In the genomic region with DNA sequence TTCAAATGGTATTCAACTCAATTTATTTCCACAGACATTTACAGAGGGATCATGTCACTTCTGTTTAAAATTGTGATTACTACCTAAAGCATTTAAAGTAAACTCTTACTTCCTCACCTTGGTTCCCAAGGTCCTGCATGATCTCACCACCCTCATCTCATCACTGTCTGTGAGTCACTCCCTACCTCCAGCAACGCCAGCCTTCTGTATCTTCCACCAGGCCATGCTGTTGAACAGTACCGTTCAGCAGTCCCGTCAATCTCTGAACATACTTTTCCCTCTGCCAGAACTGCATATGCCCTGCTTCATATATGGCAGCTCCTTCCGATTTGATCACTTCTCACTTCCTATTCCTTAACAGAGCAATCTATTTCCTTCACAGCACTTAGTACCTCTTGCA, we compare ENCODE assay signal across 11 cellular contexts. TPM values are rescaled to one million over a fixed set of nuclear protein-coding genes. Genes with fewer than 3 reads are reported as not detected.
DNase-seq lines count a peak whose midpoint lies in the region; TF ChIP-seq lines count a peak whose summit lies in the region.
"Had no signal": no experiment of that assay in that cellular context is flagged by ENCODE, and none has a peak within 500 bp of the region (broad histone marks: within the 10 kb centered on the region; RNA-seq: fewer than 3 reads in every experiment).

No MANE protein-coding gene starts in this region.

- no peak for DNase-seq in CD8-positive, alpha-beta memory T cell
- DNase-seq in HK-2 (ENCODE audit: unreplicated experiment) = peak; percentile 27
- DNase-seq in amniotic epithelial cell (ENCODE audit: low read depth) = peak; percentile 58
- no peak for DNase-seq in mesothelial cell of epicardium (ENCODE audit: low spot score in 2 of 2, unreplicated experiment in 2 of 2)
- no peak for DNase-seq in DMS153 treated with DMSO at 0.1 percent for 48 hours (lab: John Stamatoyannopoulos, UW; ENCODE audit: unreplicated experiment)
- DNase-seq in endothelial cell (ENCODE audit: low spot score) = no peak
- no peak for DNase-seq in NAMALWA (ENCODE audit: low spot score)
- no peak for DNase-seq in cerebellum (ENCODE audit: low spot score)
- DNase-seq: left cardiac atrium, MG63, WERI-Rb-1 had no signal

- no peaks in the 10 kb centered on the region for H3K9me3 ChIP-seq in CD8-positive, alpha-beta memory T cell (ENCODE audit: low read length)
- H3K9me3 ChIP-seq: MG63 had no signal

- peaks cover 13% of the 10 kb centered on the region for H3K36me3 ChIP-seq in CD8-positive, alpha-beta memory T cell (ENCODE audit: insufficient read depth, low read length)

- no peak overlapping the region for H3K4me3 ChIP-seq in CD8-positive, alpha-beta memory T cell (ENCODE audit: low read length)
- H3K4me3 ChIP-seq: MG63 had no signal

- POLR2A ChIA-PET in CD8-positive, alpha-beta memory T cell (lab: Charles Lee) = interaction anchor here (0.9 to 1.1 kb wide), 2 partner anchors 36 to 1189 kb away, joined by 3 to 4 read pairs; partner anchors contain the start of genes CD59 and EIF3M

- peaks cover 0 to 39% (median 11%) of the 10 kb centered on the region in 3 donors for H3K36me3 Mint-ChIP-seq in CD8-positive, alpha-beta memory T cell
- H3K36me3 Mint-ChIP-seq in mesothelial cell of epicardium (peaks cover 13% of the 10 kb centered on the region), endothelial cell (ENCODE audit: low read depth, unreplicated experiment) (peaks cover 5% of the 10 kb centered on the region)

- H3K27ac ChIP-seq in CD8-positive, alpha-beta memory T cell (ENCODE audit: low read depth, low read length) = no peak overlapping the region
- H3K27ac ChIP-seq: WERI-Rb-1 had no signal

- H3K27ac Mint-ChIP-seq in CD8-positive, alpha-beta memory T cell = peak overlapping the region; percentile 5 to 95 (median 72)
- no peak overlapping the region for H3K27ac Mint-ChIP-seq in mesothelial cell of epicardium
- H3K27ac Mint-ChIP-seq in endothelial cell (ENCODE audit: unreplicated experiment) = no peak overlapping the region

- peaks cover 30% of the 10 kb centered on the region for H3K4me1 ChIP-seq in CD8-positive, alpha-beta memory T cell (ENCODE audit: insufficient read depth, low read length)

- H3K27me3 Mint-ChIP-seq in CD8-positive, alpha-beta memory T cell = no peaks in the 10 kb centered on the region
- H3K27me3 Mint-ChIP-seq in mesothelial cell of epicardium (ENCODE audit: low read depth) (peaks cover 22% of the 10 kb centered on the region), endothelial cell (ENCODE audit: unreplicated experiment) (peaks cover 8% of the 10 kb centered on the region)

- CTCF ChIA-PET in CD8-positive, alpha-beta memory T cell (lab: Charles Lee) = interaction anchor here (0.6 to 2.3 kb wide), 2 partner anchors 11 to 729 kb away, joined by 3 to 7 read pairs; no protein-coding TSS in a partner anchor

- peaks cover 52 to 61% (median 59%) of the 10 kb centered on the region in 3 donors for H3K4me1 Mint-ChIP-seq in CD8-positive, alpha-beta memory T cell
- H3K4me1 Mint-ChIP-seq in mesothelial cell of epicardium (peaks cover 23% of the 10 kb centered on the region), endothelial cell (ENCODE audit: unreplicated experiment) (peaks cover 15% of the 10 kb centered on the region)

- no peak for TF ChIP-seq CTCF in mesothelial cell of epicardium (IDR thresholded peaks at IDR 0.05; ENCODE audit: unreplicated experiment)
- TF ChIP-seq CTCF in endothelial cell (IDR thresholded peaks at IDR 0.05; ENCODE audit: unreplicated experiment) = no peak

- H3K9me3 Mint-ChIP-seq in CD8-positive, alpha-beta memory T cell = no peaks in the 10 kb centered on the region
- H3K9me3 Mint-ChIP-seq in mesothelial cell of epicardium = no peaks in the 10 kb centered on the region
- no peaks in the 10 kb centered on the region for H3K9me3 Mint-ChIP-seq in endothelial cell (ENCODE audit: unreplicated experiment)

- H3K27me3 ChIP-seq in CD8-positive, alpha-beta memory T cell (ENCODE audit: insufficient read depth, low read length, poor library complexity, severe bottlenecking) = no peaks in the 10 kb centered on the region
- H3K27me3 ChIP-seq: MG63 had no signal

- H3K4me3 Mint-ChIP-seq in CD8-positive, alpha-beta memory T cell = peak overlapping the region; percentile 60 to 99 (median 98)
- H3K4me3 Mint-ChIP-seq in mesothelial cell of epicardium (peak overlapping the region; percentile 51), endothelial cell (ENCODE audit: unreplicated experiment) (no peak overlapping the region)

RNA-seq across cellular contexts. Expression of gene FBXO3, which starts 2.0 kb away (rescaled TPM):
- 10 to 100 TPM; 16.7 to 17.1 TPM for total RNA-seq in CD8-positive, alpha-beta memory T cell
- 33.4 TPM for polyA plus RNA-seq in CD8-positive, alpha-beta memory T cell
- total RNA-seq in mesothelial cell of epicardium = 28.7 to 29.3 TPM (median 28.9 TPM) in 3 replicates
- 22.6 TPM for total RNA-seq in endothelial cell (ENCODE audit: unreplicated experiment)
- 52.0 TPM for total RNA-seq in cerebellum

RNA-seq across cellular contexts. Expression of gene CD59, which starts 36.1 kb away (rescaled TPM):
- total RNA-seq in CD8-positive, alpha-beta memory T cell = 10 to 100 TPM; 25.2 to 28.0 TPM
- 40.4 TPM for polyA plus RNA-seq in CD8-positive, alpha-beta memory T cell
- 162 to 176 TPM (median 171 TPM) in 3 replicates for total RNA-seq in mesothelial cell of epicardium
- total RNA-seq in endothelial cell (ENCODE audit: unreplicated experiment) = 101 TPM
- total RNA-seq in cerebellum = 59.8 TPM

Comparison
In these comparisons a context has a peak if more than half of its experiments do, and no peak if none do; other contexts are left out.
1. DNase-seq: peak in HK-2 (single experiment) and amniotic epithelial cell (single experiment); none in CD8-positive, alpha-beta memory T cell (0 of 5), mesothelial cell of epicardium (0 of 2), DMS153 treated with DMSO at 0.1 percent for 48 hours (single experiment), endothelial cell (single experiment), NAMALWA (single experiment) and cerebellum (single experiment).
2. H3K27ac Mint-ChIP-seq: peak in CD8-positive, alpha-beta memory T cell (8 of 8); none in mesothelial cell of epicardium (single experiment) and endothelial cell (single experiment).